ENCODE assay signal across 15 cellular contexts in genomic region chr3:72754582-72754981, GRCh38.
"Had no signal": no experiment of that assay in that cellular context is flagged by ENCODE, and none has a peak within 500 bp of the region (broad histone marks: within the 10 kb centered on the region; RNA-seq: fewer than 3 reads in every experiment).

No MANE protein-coding gene starts in this region.

- H3K4me3 Mint-ChIP-seq: activated CD4-positive, alpha-beta memory T cell treated with anti-CD3 and anti-CD28 coated beads, Interleukin-2, amount 10 ng/mL, durations not matched to agents 7 days and 5 days; activated CD8-positive, alpha-beta memory T cell treated with anti-CD3 and anti-CD28 coated beads, Interleukin-2, amount 10 ng/mL, durations not matched to agents 7 days and 5 days; neural crest cell; stimulated activated naive B cell treated with anti-CD40 and anti-IgM and Interleukin-4, amounts not matched to agents 10 μg/mL and 1 μg/mL and 100 μg/mL, for 72 hours had no signal

- H3K4me1 Mint-ChIP-seq: neural crest cell had no signal

- H3K9me3 Mint-ChIP-seq: neural crest cell had no signal

- H3K27ac Mint-ChIP-seq: activated CD4-positive, alpha-beta memory T cell treated with anti-CD3 and anti-CD28 coated beads, Interleukin-2, amount 10 ng/mL, durations not matched to agents 7 days and 5 days; activated CD8-positive, alpha-beta memory T cell treated with anti-CD3 and anti-CD28 coated beads, Interleukin-2, amount 10 ng/mL, durations not matched to agents 7 days and 5 days; stimulated activated naive B cell treated with anti-CD40 and anti-IgM and Interleukin-4, amounts not matched to agents 10 μg/mL and 1 μg/mL and 100 μg/mL, for 72 hours had no signal

- H3K27ac ChIP-seq: gastroesophageal sphincter, heart left ventricle, left lung, tibial artery had no signal

- H3K4me1 ChIP-seq: gastroesophageal sphincter, tibial artery had no signal

- H3K9me3 ChIP-seq: gastroesophageal sphincter, heart left ventricle, left lung, SK-N-SH, tibial artery had no signal

- ATAC-seq: activated CD8-positive, alpha-beta memory T cell treated with anti-CD3 and anti-CD28 coated beads, Interleukin-2, amount 10 ng/mL, durations not matched to agents 7 days and 5 days; gastroesophageal sphincter; heart left ventricle; left lung; stimulated activated naive B cell treated with anti-CD40 and anti-IgM and Interleukin-4, amounts not matched to agents 10 μg/mL and 1 μg/mL and 100 μg/mL, for 72 hours had no signal

- H3K9ac ChIP-seq: SK-N-SH had no signal

- H3K27me3 Mint-ChIP-seq: activated CD4-positive, alpha-beta memory T cell treated with anti-CD3 and anti-CD28 coated beads, Interleukin-2, amount 10 ng/mL, durations not matched to agents 7 days and 5 days; activated CD8-positive, alpha-beta memory T cell treated with anti-CD3 and anti-CD28 coated beads, Interleukin-2, amount 10 ng/mL, durations not matched to agents 7 days and 5 days had no signal

- H3K4me3 ChIP-seq: gastroesophageal sphincter, heart left ventricle, left lung, tibial artery had no signal

- DNase-seq: activated CD4-positive, alpha-beta memory T cell treated with anti-CD3 and anti-CD28 coated beads, Interleukin-2, amount 10 ng/mL, durations not matched to agents 7 days and 5 days; activated CD8-positive, alpha-beta memory T cell treated with anti-CD3 and anti-CD28 coated beads, Interleukin-2, amount 10 ng/mL, durations not matched to agents 7 days and 5 days; activated naive CD4-positive, alpha-beta T cell treated with anti-CD3 and anti-CD28 coated beads, Interleukin-2, amount 50 U/mL, for 16 hours; activated T-cell treated with anti-CD3 and anti-CD28 coated beads, Interleukin-2, amount 50 U/mL, for 1 hour; amniotic stem cell; heart left ventricle; left lung; midbrain; SK-N-SH; stimulated activated naive B cell treated with anti-CD40 and anti-IgM and Interleukin-4, amounts not matched to agents 10 μg/mL and 1 μg/mL and 100 μg/mL, for 72 hours; T-helper 1 cell; T-helper 9 cell; tibial artery had no signal

- H3K27me3 ChIP-seq: gastroesophageal sphincter, heart left ventricle, left lung, tibial artery had no signal
